ENCODE assay signal across 15 cellular contexts in genomic region chr20:62354811-62355341, GRCh38. TPM values are rescaled to one million over a fixed set of nuclear protein-coding genes. Genes with fewer than 3 reads are reported as not detected.
DNase-seq lines count a peak whose midpoint lies in the region; ATAC-seq and TF ChIP-seq lines count a peak whose summit lies in the region.
"Had no signal": no experiment of that assay in that cellular context is flagged by ENCODE, and none has a peak within 500 bp of the region (broad histone marks: within the 10 kb centered on the region; RNA-seq: fewer than 3 reads in every experiment).

No MANE protein-coding gene starts in this region.

- H3K36me3 ChIP-seq in osteoblast (ENCODE audit: insufficient read depth, low read length) (no peaks in the 10 kb centered on the region), MG63 (peaks cover 49% of the 10 kb centered on the region)

- no peak for TF ChIP-seq CTCF in osteoblast (IDR thresholded peaks at IDR 0.05; ENCODE audit: extremely low read depth, low read depth, low read length)

- peak overlapping the region; percentile 3 for H3K4me3 ChIP-seq in osteoblast (ENCODE audit: insufficient read depth, low read length)
- no peak overlapping the region for H3K4me3 ChIP-seq in MG63

- H3K27me3 ChIP-seq in osteoblast (ENCODE audit: insufficient read depth, low read length): no peaks in the 10 kb centered on the region
- no peaks in the 10 kb centered on the region for H3K27me3 ChIP-seq in MG63

- no peaks in the 10 kb centered on the region for H4K20me1 ChIP-seq in osteoblast (ENCODE audit: insufficient read depth, low read length)

- H3K4me1 ChIP-seq in osteoblast (ENCODE audit: insufficient read depth, low read length): peaks cover 34% of the 10 kb centered on the region

- intact Hi-C loops in Right ventricle myocardium inferior (cut with DNase I): no loop called here
- intact Hi-C loops in cardiac septum (cut with DNase I): no loop called here
- intact Hi-C loops in Right ventricle myocardium superior (cut with DNase I): no loop called here

- ATAC-seq in Right ventricle myocardium inferior (no peak), Right ventricle myocardium superior (ENCODE audit: poor library complexity) (no peak)
- ATAC-seq: stimulated activated memory B cell treated with anti-CD40 and anti-IgM and Interleukin-4, amounts not matched to agents 10 μg/mL and 1 μg/mL and 100 μg/mL, for 72 hours had no signal

- peak overlapping the region; percentile 8 for H3K27ac ChIP-seq in osteoblast (ENCODE audit: low read depth, low read length)

- DNase-seq in Right ventricle myocardium inferior (ENCODE audit: missing footprints) (peak; percentile 27), cardiac septum (ENCODE audit: low spot score) (no peak), Right ventricle myocardium superior (peak; percentile 41), osteoblast (ENCODE audit: insufficient read length, low spot score, missing footprints) (no peak), epidermal melanocyte (ENCODE audit: insufficient read length, low spot score) (no peak), MG63 (no peak), DMS 273 (lab: John Stamatoyannopoulos, UW; ENCODE audit: unreplicated experiment) (no peak), anterior cingulate cortex (lab: John Stamatoyannopoulos, UW) (no peak)
- DNase-seq: ACHN; activated CD4-positive, alpha-beta T cell treated with anti-CD3 and anti-CD28 coated beads, Interleukin-2, amount 50 U/mL, for 48 hours; activated naive CD8-positive, alpha-beta T cell treated with anti-CD3 and anti-CD28 coated beads for 36 hours; erythroblast; NCI-H510A treated with DMSO at 0.1 percent for 48 hours; stimulated activated CD4-positive, alpha-beta T cell treated with anti-CD3 and anti-CD28 coated beads, Interleukin-12 subunit alpha, Interleukin-12 subunit beta, amount 100 ng/mL, for 4 hours had no signal

- no peak overlapping the region for H3K4me2 ChIP-seq in osteoblast (ENCODE audit: insufficient read depth, low read length)

- H3K9me3 ChIP-seq in osteoblast (ENCODE audit: low read depth, low read length): no peaks in the 10 kb centered on the region
- H3K9me3 ChIP-seq in MG63: no peaks in the 10 kb centered on the region

- no peaks in the 10 kb centered on the region for H3K79me2 ChIP-seq in osteoblast (ENCODE audit: insufficient read depth, low read length)

- no peak overlapping the region for H2AFZ ChIP-seq in osteoblast (ENCODE audit: low read length)

RNA-seq across cellular contexts. Expression of gene LAMA5, which starts 12.2 kb away (rescaled TPM):
- total RNA-seq in Right ventricle myocardium inferior (89.3 TPM), cardiac septum (101 TPM), Right ventricle myocardium superior (79.6 TPM), osteoblast (0.88 and 2.2 TPM in 2 replicates)
- total RNA-seq in MG63 (2014; rRNA removed; shearing (Covaris generic); ENCODE audit: low replicate concordance): 12.8 and 22.2 TPM in 2 replicates

RNA-seq across cellular contexts. Expression of gene RPS21, which starts 32.0 kb away (rescaled TPM):
- total RNA-seq in Right ventricle myocardium inferior (782 TPM), cardiac septum (466 TPM), Right ventricle myocardium superior (732 TPM), osteoblast (460 and 508 TPM in 2 replicates)
- total RNA-seq in MG63 (2014; rRNA removed; shearing (Covaris generic); ENCODE audit: low replicate concordance): 2,164 and 3,269 TPM in 2 replicates

RNA-seq across cellular contexts. Expression of gene ADRM1, which starts 52.1 kb away (rescaled TPM):
- total RNA-seq in Right ventricle myocardium inferior (73.9 TPM), cardiac septum (79.9 TPM), Right ventricle myocardium superior (68.5 TPM), osteoblast (93.1 and 103 TPM in 2 replicates)
- total RNA-seq in MG63 (2014; rRNA removed; shearing (Covaris generic); ENCODE audit: low replicate concordance): 264 and 328 TPM in 2 replicates

RNA-seq across cellular contexts. Expression of gene CABLES2, which starts 52.2 kb away (rescaled TPM):
- 18.1 TPM for total RNA-seq in Right ventricle myocardium inferior
- 10.7 TPM for total RNA-seq in cardiac septum
- 15.0 TPM for total RNA-seq in Right ventricle myocardium superior
- total RNA-seq in osteoblast: 1.8 TPM in 2 replicates
- 1.3 and 6.0 TPM in 2 replicates for total RNA-seq in MG63 (2014; rRNA removed; shearing (Covaris generic); ENCODE audit: low replicate concordance)

Comparison
In these comparisons a context has a peak if more than half of its experiments do, and no peak if none do; other contexts are left out.
1. DNase-seq: peak in Right ventricle myocardium inferior (single experiment) and Right ventricle myocardium superior (single experiment); none in cardiac septum (single experiment), osteoblast (single experiment), epidermal melanocyte (single experiment), MG63 (single experiment), DMS 273 (single experiment) and anterior cingulate cortex (0 of 58).